In genomic region chr1:16366722-16367257, GRCh38 we compare ENCODE assay signal across 1 cellular context.
TF ChIP-seq lines count a peak whose summit lies in the region.

Gene SZRD1 (plus strand): TSS chr1:16367242. CDS start chr1:16367258, 16 bp downstream.

TF ChIP-seq in K562, 482 proteins besides CTCF, POLR2A, EP300 and RAD21 (continued from another document):
- TF ChIP-seq, protein P1, sequence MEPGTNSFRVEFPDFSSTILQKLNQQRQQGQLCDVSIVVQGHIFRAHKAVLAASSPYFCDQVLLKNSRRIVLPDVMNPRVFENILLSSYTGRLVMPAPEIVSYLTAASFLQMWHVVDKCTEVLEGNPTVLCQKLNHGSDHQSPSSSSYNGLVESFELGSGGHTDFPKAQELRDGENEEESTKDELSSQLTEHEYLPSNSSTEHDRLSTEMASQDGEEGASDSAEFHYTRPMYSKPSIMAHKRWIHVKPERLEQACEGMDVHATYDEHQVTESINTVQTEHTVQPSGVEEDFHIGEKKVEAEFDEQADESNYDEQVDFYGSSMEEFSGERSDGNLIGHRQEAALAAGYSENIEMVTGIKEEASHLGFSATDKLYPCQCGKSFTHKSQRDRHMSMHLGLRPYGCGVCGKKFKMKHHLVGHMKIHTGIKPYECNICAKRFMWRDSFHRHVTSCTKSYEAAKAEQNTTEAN (CRISPR knock-in tag; IDR thresholded peaks at IDR 0.05) = no peak
- TF ChIP-seq HINFP (tag; conservative IDR thresholded peaks at IDR 0.05; ENCODE audit: low read depth) = 0 out of 2 replicates have a peak, but pooled peaks have one; percentile 8
- no peak for TF ChIP-seq ARID2 (IDR thresholded peaks at IDR 0.05)
- no peak for TF ChIP-seq FOXK1 (CRISPR knock-in tag; IDR thresholded peaks at IDR 0.05; ENCODE audit: borderline replicate concordance)
- no peak for TF ChIP-seq CHD7 (IDR thresholded peaks at IDR 0.05; ENCODE audit: low read depth, low read length)
- TF ChIP-seq TCFL5 (CRISPR knock-in tag; conservative IDR thresholded peaks at IDR 0.05) = no peak
- TF ChIP-seq NCOR1 (IDR thresholded peaks at IDR 0.05) = no peak
- no peak for TF ChIP-seq BRCA1 (IDR thresholded peaks at IDR 0.05)
- no peak for TF ChIP-seq BRCA1 (CRISPR knock-in tag; IDR thresholded peaks at IDR 0.05)
- peak in 1 of 2 experiments; percentile 69; a peak in 2 of 4 replicates for TF ChIP-seq ZMIZ1 (IDR thresholded peaks at IDR 0.05; ENCODE audit: low read depth in 2 of 2, low read length in 2 of 2)
- no peak for TF ChIP-seq ZNF444 (CRISPR knock-in tag; IDR thresholded peaks at IDR 0.05)
- no peak for TF ChIP-seq CEBPG (CRISPR knock-in tag; IDR thresholded peaks at IDR 0.05)
- TF ChIP-seq CEBPG (tag; conservative IDR thresholded peaks at IDR 0.05 in 1 of 2, IDR thresholded peaks at IDR 0.05 in 1 of 2) = no peak
- peak; percentile 23 for TF ChIP-seq HDAC3 (IDR thresholded peaks at IDR 0.05; ENCODE audit: borderline replicate concordance, partially characterized antibody)
- peak; percentile 78 for TF ChIP-seq JUND (IDR thresholded peaks at IDR 0.05; ENCODE audit: borderline replicate concordance, low read depth, low read length)
- TF ChIP-seq JUND (tag; IDR thresholded peaks at IDR 0.05; ENCODE audit: borderline replicate concordance, low read depth, low read length) = peak; percentile 52; the same call in 1 of the 3 replicates
- TF ChIP-seq ZNF695 (CRISPR knock-in tag; IDR thresholded peaks at IDR 0.05) = no peak
